8 cellular contexts compared by ENCODE assay signal in genomic region chr15:31325432-31325975, GRCh38. TPM values are rescaled to one million over a fixed set of nuclear protein-coding genes. Genes with fewer than 3 reads are reported as not detected.
DNase-seq lines count a peak whose midpoint lies in the region; ATAC-seq and TF ChIP-seq lines count a peak whose summit lies in the region.

No MANE protein-coding gene starts in this region.

- H3K4me3 Mint-ChIP-seq in IgD-negative memory B cell (peak overlapping the region; percentile 93 to 99 (median 98)), endodermal cell (peak overlapping the region; percentile 69)
- peak overlapping the region; percentile 94 to 96 for H3K4me3 Mint-ChIP-seq in stimulated activated naive CD8-positive, alpha-beta T cell treated with anti-CD3 and anti-CD28 coated beads, Interleukin-15, amount 100 ng/mL, for 72 hours

- peak; percentile 7 for ATAC-seq in GM18907 (IDR thresholded peaks at IDR 0.05; ENCODE audit: unreplicated experiment)
- ATAC-seq in stimulated activated naive CD8-positive, alpha-beta T cell treated with anti-CD3 and anti-CD28 coated beads, Interleukin-15, amount 100 ng/mL, for 72 hours: peak; percentile 2

- H3K4me1 Mint-ChIP-seq in IgD-negative memory B cell (peaks cover 29 to 51% (median 40%) of the 10 kb centered on the region in 3 donors), endodermal cell (peaks cover 15% of the 10 kb centered on the region)
- peaks cover 59% of the 10 kb centered on the region for H3K4me1 Mint-ChIP-seq in stimulated activated naive CD8-positive, alpha-beta T cell treated with anti-CD3 and anti-CD28 coated beads, Interleukin-15, amount 100 ng/mL, for 72 hours

- H3K9me3 Mint-ChIP-seq in IgD-negative memory B cell (no peaks in the 10 kb centered on the region), endodermal cell (peaks cover 7% of the 10 kb centered on the region)
- H3K9me3 Mint-ChIP-seq in stimulated activated naive CD8-positive, alpha-beta T cell treated with anti-CD3 and anti-CD28 coated beads, Interleukin-15, amount 100 ng/mL, for 72 hours: peaks cover 8 to 9% of the 10 kb centered on the region in 2 donors

- H3K27me3 Mint-ChIP-seq in IgD-negative memory B cell: no peaks in the 10 kb centered on the region
- H3K27me3 Mint-ChIP-seq in endodermal cell (ENCODE audit: insufficient read depth): peaks cover 33% of the 10 kb centered on the region
- H3K27me3 Mint-ChIP-seq in stimulated activated naive CD8-positive, alpha-beta T cell treated with anti-CD3 and anti-CD28 coated beads, Interleukin-15, amount 100 ng/mL, for 72 hours: no peaks in the 10 kb centered on the region

- peaks cover 1% of the 10 kb centered on the region for H3K36me3 Mint-ChIP-seq in IgD-negative memory B cell
- H3K36me3 Mint-ChIP-seq in endodermal cell (ENCODE audit: low read depth): no peaks in the 10 kb centered on the region

- H3K36me3 ChIP-seq in endodermal cell (ENCODE audit: control insufficient read depth, insufficient read depth, low read length): no peaks in the 10 kb centered on the region

- peak overlapping the region; percentile 86 for H3K27ac ChIP-seq in endodermal cell (ENCODE audit: low read depth, low read length)

- in situ Hi-C loops in ACHN (cut with HindIII; ENCODE audit: low pct_ligation_motif_present, low pct_unique_long_range_greater_than_20kb, low sequenced_read_pairs): no loop called here

- H3K4me1 ChIP-seq in endodermal cell (ENCODE audit: control insufficient read depth, insufficient read depth, low read length): no peaks in the 10 kb centered on the region

- H3K27me3 ChIP-seq in endodermal cell (ENCODE audit: control insufficient read depth, insufficient read depth, low read length, poor library complexity, severe bottlenecking): peaks cover 54% of the 10 kb centered on the region

- H3K27ac Mint-ChIP-seq in IgD-negative memory B cell (peak overlapping the region; percentile 87 to 98 (median 94)), endodermal cell (no peak overlapping the region)
- peak overlapping the region; percentile 93 to 98 for H3K27ac Mint-ChIP-seq in stimulated activated naive CD8-positive, alpha-beta T cell treated with anti-CD3 and anti-CD28 coated beads, Interleukin-15, amount 100 ng/mL, for 72 hours

- WGBS in endodermal cell (ENCODE audit: insufficient coverage in 1 of 2, insufficient read length in 1 of 2), 2 experiments: 1 to 7% methylated on average over 10 to 44 of the region's 44 CpGs

- H3K9ac ChIP-seq in endodermal cell (ENCODE audit: extremely low read depth, low read length, poor library complexity, severe bottlenecking): peak overlapping the region; percentile 25

- peak overlapping the region; percentile 77 for H3K4me3 ChIP-seq in endodermal cell (ENCODE audit: low read length)

- DNase-seq in ACHN (peak; percentile 21), endodermal cell (peak; percentile 77), middle frontal gyrus (ENCODE audit: extremely low spot score, low spot score) (peak; percentile 40), DMS153 treated with DMSO at 0.1 percent for 48 hours (lab: John Stamatoyannopoulos, UW; ENCODE audit: unreplicated experiment) (no peak)
- peak; percentile 34 to 37 for DNase-seq in activated CD4-positive, alpha-beta T cell treated with anti-CD3 and anti-CD28 coated beads, Interleukin-2, amount 50 U/mL, for 4 hours
- peak in 1 of 2 donors; percentile 49 for DNase-seq in stimulated activated naive CD8-positive, alpha-beta T cell treated with anti-CD3 and anti-CD28 coated beads, Interleukin-15, amount 100 ng/mL, for 72 hours

- TF ChIP-seq CTCF in endodermal cell (conservative IDR thresholded peaks at IDR 0.05): no peak

- peaks cover 8% of the 10 kb centered on the region for H3K9me3 ChIP-seq in endodermal cell (ENCODE audit: control insufficient read depth, low read length)

RNA-seq across cellular contexts. Expression of gene KLF13, which starts 1.1 kb away (rescaled TPM):
- 81.4 TPM for polyA plus RNA-seq in IgD-negative memory B cell
- total RNA-seq in endodermal cell: 10 to 100 TPM; 18.7 to 18.9 TPM
- polyA plus RNA-seq in endodermal cell (2013, experiment 1 of 2): 58.0 TPM
- 51.5 TPM for polyA plus RNA-seq in endodermal cell (2013, experiment 2 of 2)
